Comparison of ENCODE assay signal across 28 cellular contexts in the genomic region with DNA sequence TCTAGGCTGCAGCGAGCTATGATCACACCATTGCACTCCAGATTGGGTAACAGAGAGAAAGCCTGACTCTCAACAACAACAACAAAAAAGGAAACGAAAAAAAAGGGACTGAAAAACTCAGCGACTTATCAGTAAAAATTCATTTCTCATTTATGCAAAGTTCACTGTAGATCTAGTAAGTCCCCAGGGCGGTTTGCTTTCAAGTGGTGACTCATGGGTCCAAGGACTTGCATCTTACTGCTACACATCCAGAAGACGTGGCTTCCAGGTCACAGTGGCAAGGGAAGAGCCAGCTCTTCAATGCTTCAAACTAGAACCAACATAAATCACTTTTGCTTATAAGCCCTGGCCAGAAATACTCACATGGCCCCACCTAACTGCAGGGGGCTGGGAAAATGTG.
DNase-seq lines count a peak whose midpoint lies in the region; ATAC-seq and TF ChIP-seq lines count a peak whose summit lies in the region.
"Had no signal": no experiment of that assay in that cellular context is flagged by ENCODE, and none has a peak within 500 bp of the region (broad histone marks: within the 10 kb centered on the region; RNA-seq: fewer than 3 reads in every experiment).

No MANE protein-coding gene starts in this region.

- CTCF ChIA-PET in WTC11 (lab: Charles Lee) = no interaction called here
- CTCF ChIA-PET in PC-9 (lab: Charles Lee) = no interaction called here

- H3K27me3 Mint-ChIP-seq in WTC11 (ENCODE audit: low read depth) (peaks cover 6% of the 10 kb centered on the region), nephron progenitor cell (ENCODE audit: low read depth, poor library complexity) (peaks cover 20% of the 10 kb centered on the region)
- H3K27me3 Mint-ChIP-seq: activated naive CD4-positive, alpha-beta T cell treated with anti-CD3 and anti-CD28 coated beads, Interleukin-2, amount 50 U/mL, for 24 hours had no signal

- H3K4me3 ChIP-seq in BLaER1 treated with 17β-estradiol and CSF1 and Interleukin-3, amounts not matched to agents 10 nM and 100 nM = no peak overlapping the region
- H3K4me3 ChIP-seq in GM23248 (no peak overlapping the region), MG63 (no peak overlapping the region), hepatocyte (no peak overlapping the region), PC-9 (no peak overlapping the region), lower leg skin (ENCODE audit: low read depth, poor library complexity, severe bottlenecking) (no peak overlapping the region)
- H3K4me3 ChIP-seq: gastroesophageal sphincter, Peyer's patch, psoas muscle, sigmoid colon had no signal

- in situ Hi-C loops in GM23248 (cut with MboI) = no loop called here

- no peak overlapping the region for H2AFZ ChIP-seq in GM23248
- H2AFZ ChIP-seq in hepatocyte = no peak overlapping the region
- no peak overlapping the region for H2AFZ ChIP-seq in PC-9

- peak overlapping the region; percentile 62 to 78 (median 69) for H3K4me2 ChIP-seq in BLaER1 treated with 17β-estradiol and CSF1 and Interleukin-3, amounts not matched to agents 10 nM and 100 nM
- H3K4me2 ChIP-seq in GM23248 (ENCODE audit: unreplicated experiment) (no peak overlapping the region), hepatocyte (no peak overlapping the region), PC-9 (no peak overlapping the region)

- H3K4me1 Mint-ChIP-seq in WTC11 = peaks cover 5% of the 10 kb centered on the region
- H3K4me1 Mint-ChIP-seq in nephron progenitor cell = peaks cover 12% of the 10 kb centered on the region
- H3K4me1 Mint-ChIP-seq: activated naive CD4-positive, alpha-beta T cell treated with anti-CD3 and anti-CD28 coated beads, Interleukin-2, amount 50 U/mL, for 24 hours; CD14-positive monocyte had no signal

- H3K27ac Mint-ChIP-seq in WTC11 = no peak overlapping the region
- no peak overlapping the region for H3K27ac Mint-ChIP-seq in nephron progenitor cell
- H3K27ac Mint-ChIP-seq: activated CD8-positive, alpha-beta T cell treated with anti-CD3 and anti-CD28 coated beads, Interleukin-2, amount 10 ng/mL, durations not matched to agents 7 days and 5 days; activated naive CD4-positive, alpha-beta T cell treated with anti-CD3 and anti-CD28 coated beads, Interleukin-2, amount 50 U/mL, for 24 hours; activated T-helper 2 cell treated with anti-CD3 and anti-CD28 coated beads, Interferon-gamma antibody, Interleukin-2, Interleukin-4, amounts not matched to agents 10 μg/mL and 5 μg/mL and 100 μg/mL, durations not matched to agents 14 hours and 24 hours and 36 hours; CD14-positive monocyte had no signal

- H3K79me2 ChIP-seq in GM23248 (ENCODE audit: insufficient read depth) (no peaks in the 10 kb centered on the region), hepatocyte (no peaks in the 10 kb centered on the region), PC-9 (ENCODE audit: low read depth) (no peaks in the 10 kb centered on the region)

- H4K20me1 ChIP-seq in BLaER1 treated with 17β-estradiol and CSF1 and Interleukin-3, amounts not matched to agents 10 nM and 100 nM = no peaks in the 10 kb centered on the region
- H4K20me1 ChIP-seq in GM23248 (ENCODE audit: insufficient read depth) = no peaks in the 10 kb centered on the region
- H4K20me1 ChIP-seq in hepatocyte (ENCODE audit: insufficient read depth, poor library complexity, severe bottlenecking) = no peaks in the 10 kb centered on the region
- H4K20me1 ChIP-seq in PC-9 (ENCODE audit: insufficient read depth) = no peaks in the 10 kb centered on the region

- H3F3A ChIP-seq in GM23248 (ENCODE audit: insufficient read depth) (no peaks in the 10 kb centered on the region), PC-9 (ENCODE audit: insufficient read depth, low read depth) (no peaks in the 10 kb centered on the region)

- ATAC-seq in WTC11 = no peak
- ATAC-seq: activated CD8-positive, alpha-beta T cell treated with anti-CD3 and anti-CD28 coated beads, Interleukin-2, amount 10 ng/mL, durations not matched to agents 7 days and 5 days; gastroesophageal sphincter; HCT116; psoas muscle had no signal

- H3K36me3 Mint-ChIP-seq in WTC11 = peaks cover 8% of the 10 kb centered on the region
- H3K36me3 Mint-ChIP-seq in nephron progenitor cell (ENCODE audit: low read depth) = peaks cover 5% of the 10 kb centered on the region
- H3K36me3 Mint-ChIP-seq: activated naive CD4-positive, alpha-beta T cell treated with anti-CD3 and anti-CD28 coated beads, Interleukin-2, amount 50 U/mL, for 24 hours; CD14-positive monocyte had no signal

- H3K36me3 ChIP-seq in BLaER1 treated with 17β-estradiol and CSF1 and Interleukin-3, amounts not matched to agents 10 nM and 100 nM = peaks cover 0 to 3% (median 0%) of the 10 kb centered on the region in 11 experiments; a peak in 1 of 22 replicates
- H3K36me3 ChIP-seq in GM23248 (ENCODE audit: low read depth) (no peaks in the 10 kb centered on the region), MG63 (no peaks in the 10 kb centered on the region), hepatocyte (replicated peaks; ENCODE audit: insufficient read depth, low read depth) (no peaks in the 10 kb centered on the region), PC-9 (ENCODE audit: low read depth) (no peaks in the 10 kb centered on the region)
- H3K36me3 ChIP-seq: gastroesophageal sphincter, Peyer's patch, sigmoid colon had no signal

- intact Hi-C loops in PC-9 (cut with micrococcal nuclease; ENCODE audit: unreplicated experiment) (no loop called here), lower leg skin (cut with DNase I; ENCODE audit: low total_unique reads) (no loop called here)

- POLR2A ChIA-PET in WTC11 (lab: Charles Lee) = no interaction called here
- POLR2A ChIA-PET in PC-9 (lab: Charles Lee; ENCODE audit: unreplicated experiment) = no interaction called here

- H3K27me3 ChIP-seq in BLaER1 treated with 17β-estradiol and CSF1 and Interleukin-3, amounts not matched to agents 10 nM and 100 nM = no peaks in the 10 kb centered on the region
- H3K27me3 ChIP-seq in GM23248 (replicated peaks; ENCODE audit: insufficient read depth) (no peaks in the 10 kb centered on the region; the same call in 1 of the 2 replicates), MG63 (no peaks in the 10 kb centered on the region), hepatocyte (no peaks in the 10 kb centered on the region), PC-9 (ENCODE audit: insufficient read depth, low read depth) (no peaks in the 10 kb centered on the region)
- H3K27me3 ChIP-seq: gastroesophageal sphincter, Peyer's patch, sigmoid colon had no signal

- BruUV-seq in PC-9 (replicated peaks; lab: Mats Ljungman, UMichigan) = no TSS peak

- peaks cover 26 to 79% (median 62%) of the 10 kb centered on the region in 10 experiments for H3K4me1 ChIP-seq in BLaER1 treated with 17β-estradiol and CSF1 and Interleukin-3, amounts not matched to agents 10 nM and 100 nM
- H3K4me1 ChIP-seq in GM23248 (ENCODE audit: insufficient read depth) (no peaks in the 10 kb centered on the region), hepatocyte (ENCODE audit: insufficient read depth) (no peaks in the 10 kb centered on the region), PC-9 (replicated peaks; ENCODE audit: insufficient read depth) (no peaks in the 10 kb centered on the region)
- H3K4me1 ChIP-seq: Peyer's patch, psoas muscle, sigmoid colon had no signal

- H3K4me3 Mint-ChIP-seq in WTC11 (no peak overlapping the region), nephron progenitor cell (no peak overlapping the region)
- H3K4me3 Mint-ChIP-seq: activated CD8-positive, alpha-beta T cell treated with anti-CD3 and anti-CD28 coated beads, Interleukin-2, amount 10 ng/mL, durations not matched to agents 7 days and 5 days; activated naive CD4-positive, alpha-beta T cell treated with anti-CD3 and anti-CD28 coated beads, Interleukin-2, amount 50 U/mL, for 24 hours; CD14-positive monocyte had no signal

- DNase-seq in GM23248 (peak; percentile 27), MG63 (peak; percentile 21), hepatocyte (ENCODE audit: low spot score) (peak; percentile 29), WTC11 (ENCODE audit: low spot score) (no peak), PC-9 (no peak), nephron progenitor cell (no peak), lower leg skin (ENCODE audit: low spot score in 2 of 2) (no peak)
- DNase-seq: activated CD4-positive, CD25-positive, alpha-beta regulatory T cell treated with anti-CD3 and anti-CD28 coated beads, Interleukin-2, amount 50 U/mL, for 72 hours; activated CD8-positive, alpha-beta T cell treated with anti-CD3 and anti-CD28 coated beads, Interleukin-2, amount 10 ng/mL, durations not matched to agents 7 days and 5 days; caudate nucleus; dermis blood vessel endothelial cell; DMS79 treated with DMSO at 0.1 percent for 48 hours; hippocampal formation; mesendoderm; NCI-H1105 treated with DMSO at 0.1 percent for 48 hours; NCI-H1930; NCI-H526; Peyer's patch; psoas muscle; sigmoid colon; stimulated activated CD4-positive, alpha-beta T cell treated with anti-CD3 and anti-CD28 coated beads, Interleukin-4, amount 100 ng/mL, for 4 hours; stimulated activated naive CD4-positive, alpha-beta T cell had no signal

- H3K9me2 ChIP-seq in GM23248 (ENCODE audit: insufficient read depth) (no peaks in the 10 kb centered on the region), hepatocyte (replicated peaks; ENCODE audit: insufficient read depth) (no peaks in the 10 kb centered on the region), PC-9 (ENCODE audit: insufficient read depth) (no peaks in the 10 kb centered on the region)

- peaks cover 22 to 30% (median 23%) of the 10 kb centered on the region in 11 experiments for H3K9me3 ChIP-seq in BLaER1 treated with 17β-estradiol and CSF1 and Interleukin-3, amounts not matched to agents 10 nM and 100 nM (replicated peaks in 1 of 11)
- H3K9me3 ChIP-seq in GM23248 (ENCODE audit: low read depth) (no peaks in the 10 kb centered on the region), MG63 (no peaks in the 10 kb centered on the region), hepatocyte (ENCODE audit: low read depth) (no peaks in the 10 kb centered on the region), PC-9 (ENCODE audit: insufficient read depth, low read depth) (no peaks in the 10 kb centered on the region)
- H3K9me3 ChIP-seq: gastroesophageal sphincter, Peyer's patch had no signal

- TF ChIP-seq CTCF in hepatocyte (IDR thresholded peaks at IDR 0.05; ENCODE audit: poor library complexity) (no peak), WTC11 (IDR thresholded peaks at IDR 0.05) (no peak), PC-9 (conservative IDR thresholded peaks at IDR 0.05) (no peak), nephron progenitor cell (IDR thresholded peaks at IDR 0.05) (no peak), lower leg skin (IDR thresholded peaks at IDR 0.05) (no peak)

- peak overlapping the region in 10 of 11 experiments; percentile 44 to 84 (median 76); a peak in 18 of 22 replicates for H3K9ac ChIP-seq in BLaER1 treated with 17β-estradiol and CSF1 and Interleukin-3, amounts not matched to agents 10 nM and 100 nM
- no peak overlapping the region for H3K9ac ChIP-seq in GM23248

- H3K27ac ChIP-seq in BLaER1 treated with 17β-estradiol and CSF1 and Interleukin-3, amounts not matched to agents 10 nM and 100 nM = peak overlapping the region in 10 of 11 experiments; percentile 68 to 97 (median 92); a peak in 21 of 22 replicates
- no peak overlapping the region for H3K27ac ChIP-seq in GM23248
- no peak overlapping the region for H3K27ac ChIP-seq in hepatocyte
- H3K27ac ChIP-seq in PC-9 = no peak overlapping the region
- H3K27ac ChIP-seq: gastroesophageal sphincter, Peyer's patch, psoas muscle, sigmoid colon had no signal

- no peak for TF ChIP-seq POLR2A in lower leg skin (IDR thresholded peaks at IDR 0.05)

- H3K9me3 Mint-ChIP-seq in WTC11 (peaks cover 22% of the 10 kb centered on the region), nephron progenitor cell (peaks cover 25% of the 10 kb centered on the region)

- WGBS in GM23248 (ENCODE audit: low coverage in 1 of 2, low lambda C conversion rate in 2 of 2, missing lambda C conversion rate in 2 of 2), 2 experiments = 54 to 56% methylated on average over 5 of the region's 5 CpGs
- 92% methylated on average over 5 of the region's 5 CpGs for WGBS in hepatocyte (ENCODE audit: low lambda C conversion rate, missing lambda C conversion rate)
- WGBS in lower leg skin, 2 donors = 53 to 54% methylated on average over 5 of the region's 5 CpGs

Comparison
In these comparisons a context has a peak if more than half of its experiments do, and no peak if none do; other contexts are left out.
1. H3K27ac ChIP-seq: peak in BLaER1 treated with 17β-estradiol and CSF1 and Interleukin-3, amounts not matched to agents 10 nM and 100 nM (10 of 11); none in GM23248 (single experiment), hepatocyte (single experiment) and PC-9 (single experiment).
2. H3K4me2 ChIP-seq: peak in BLaER1 treated with 17β-estradiol and CSF1 and Interleukin-3, amounts not matched to agents 10 nM and 100 nM (11 of 11); none in GM23248 (single experiment), hepatocyte (single experiment) and PC-9 (single experiment).
3. DNase-seq: peak in GM23248 (single experiment), MG63 (single experiment) and hepatocyte (single experiment); none in WTC11 (single experiment), PC-9 (0 of 2), nephron progenitor cell (single experiment) and lower leg skin (0 of 2).